8 cellular contexts compared by ENCODE assay signal in the genomic region with DNA sequence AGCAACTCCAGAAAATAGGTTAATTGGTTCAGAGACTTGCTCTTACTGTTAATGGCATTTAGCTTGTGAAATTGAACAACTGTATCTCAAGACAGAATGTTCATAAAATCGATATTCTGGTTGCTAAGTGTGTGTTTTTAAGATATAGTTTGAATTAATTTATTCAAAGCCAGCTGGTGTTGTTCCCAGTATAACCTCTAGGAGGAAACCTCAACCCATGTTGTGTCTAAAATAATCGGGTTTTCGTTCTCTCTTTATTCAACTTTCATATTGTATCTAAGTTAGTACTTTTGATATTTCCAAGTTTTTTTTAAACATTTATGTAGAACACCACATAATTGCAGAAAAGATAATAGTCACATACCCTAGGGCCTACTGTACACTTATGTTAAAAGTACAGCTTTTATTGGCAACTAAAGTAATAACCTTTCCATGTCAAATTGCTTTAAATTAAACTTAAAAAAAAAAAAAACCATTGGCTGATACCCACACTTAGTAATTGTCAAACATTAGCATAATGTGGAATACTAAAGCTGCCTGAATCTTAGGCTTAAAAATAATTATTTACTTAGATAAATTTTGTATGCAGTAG.
A peak's percentile ranks its signal among the peaks of the same experiment; 100 is the strongest.
DNase-seq lines count a peak whose midpoint lies in the region; ATAC-seq, FAIRE-seq and TF ChIP-seq lines count a peak whose summit lies in the region.

No MANE protein-coding gene starts in this region.

- H2BK5ac ChIP-seq in neuronal stem cell (ENCODE audit: low read length): no peak overlapping the region

- H3K4me3 ChIP-seq in choroid plexus epithelial cell (ENCODE audit: low read depth, low read length): no peak overlapping the region
- H3K4me3 ChIP-seq in pancreas: no peak overlapping the region
- H3K4me3 ChIP-seq in neuronal stem cell (ENCODE audit: low read length in 2 of 2): no peak overlapping the region

- H3K27me3 ChIP-seq in pancreas (no peaks in the 10 kb centered on the region), neuronal stem cell (ENCODE audit: control insufficient read depth in 3 of 3, insufficient read depth in 3 of 3, low read depth in 1 of 3, low read length in 3 of 3) (no peaks in the 10 kb centered on the region)

- H4K8ac ChIP-seq in neuronal stem cell (ENCODE audit: low read depth, low read length): no peak overlapping the region

- H3K27ac ChIP-seq in pancreas (no peak overlapping the region), neuronal stem cell (replicated peaks; ENCODE audit: low read length) (no peak overlapping the region)

- no peak overlapping the region for H3K18ac ChIP-seq in neuronal stem cell (ENCODE audit: low read length)

- TF ChIP-seq CTCF in choroid plexus epithelial cell (conservative IDR thresholded peaks at IDR 0.05; ENCODE audit: low read depth, low read length) (peak; percentile 64), pancreas (IDR thresholded peaks at IDR 0.05) (peak; percentile 36 to 81 (median 68))

- no peak overlapping the region for H3K4ac ChIP-seq in neuronal stem cell (ENCODE audit: low read length)

- peak; percentile 70 for FAIRE-seq in pancreas (lab: Jason Lieb, UNC)

- H3K9ac ChIP-seq in neuronal stem cell (ENCODE audit: low read depth, low read length, poor library complexity): no peak overlapping the region

- no peak overlapping the region for H2BK120ac ChIP-seq in neuronal stem cell (ENCODE audit: low read depth, low read length)

- ATAC-seq in pancreas: peak in 3 of 4 donors; percentile 75 to 83 (median 80)

- no peak overlapping the region for H2BK15ac ChIP-seq in neuronal stem cell (ENCODE audit: low read length)

- WGBS in pancreas, 2 donors: 5 to 6% methylated on average over 3 of the region's 3 CpGs
- WGBS in neuronal stem cell (ENCODE audit: extremely low coverage in 2 of 2, insufficient read length in 2 of 2, insufficient replicate concordance in 1 of 2), 2 donors: no CpG with 5 or more reads among the region's 3 CpGs

- H4K91ac ChIP-seq in neuronal stem cell (ENCODE audit: low read depth, low read length, poor library complexity): no peak overlapping the region

- H2AK5ac ChIP-seq in neuronal stem cell (ENCODE audit: low read depth, low read length): no peak overlapping the region

- H2BK12ac ChIP-seq in neuronal stem cell (ENCODE audit: low read length): no peak overlapping the region

- H3K4me1 ChIP-seq in pancreas: no peaks in the 10 kb centered on the region
- H3K4me1 ChIP-seq in neuronal stem cell (ENCODE audit: control insufficient read depth in 2 of 2, insufficient read depth in 1 of 2, low read depth in 1 of 2, low read length in 2 of 2): no peaks in the 10 kb centered on the region

- DNase-seq in NCI-H2081 (lab: John Stamatoyannopoulos, UW): peak; percentile 12 to 25
- no peak for DNase-seq in NCI-H2081 treated with DMSO at 0.1 percent for 48 hours (lab: John Stamatoyannopoulos, UW)
- peak; percentile 3 for DNase-seq in KG1 (lab: John Stamatoyannopoulos, UW)
- peak; percentile 59 for DNase-seq in choroid plexus epithelial cell (ENCODE audit: low read depth)
- no peak for DNase-seq in pancreas
- DNase-seq in neuronal stem cell (ENCODE audit: low spot score): no peak
- DNase-seq in activated CD4-positive, alpha-beta T cell treated with anti-CD3 and anti-CD28 coated beads for 4 hours: no peak
- DNase-seq in activated gamma-delta T cell (lab: John Stamatoyannopoulos, UW): no peak

- no peak overlapping the region for H3K4me2 ChIP-seq in neuronal stem cell (ENCODE audit: insufficient read depth, low read length, poor library complexity, severe bottlenecking)

- no peak overlapping the region for H3K14ac ChIP-seq in neuronal stem cell (ENCODE audit: low read length)

- no peak overlapping the region for H3K23ac ChIP-seq in neuronal stem cell (ENCODE audit: low read depth, low read length, poor library complexity)

- no peak overlapping the region for H2AFZ ChIP-seq in neuronal stem cell (ENCODE audit: low read length)

- H3K36me3 ChIP-seq in pancreas: no peaks in the 10 kb centered on the region
- H3K36me3 ChIP-seq in neuronal stem cell (replicated peaks in 1 of 2; ENCODE audit: control insufficient read depth in 2 of 2, insufficient read depth in 2 of 2, low read length in 2 of 2): no peaks in the 10 kb centered on the region

- no peaks in the 10 kb centered on the region for H3K79me1 ChIP-seq in neuronal stem cell (ENCODE audit: low read depth, low read length)

- H3K9me3 ChIP-seq in pancreas: no peaks in the 10 kb centered on the region
- H3K9me3 ChIP-seq in neuronal stem cell (replicated peaks in 1 of 2; ENCODE audit: control insufficient read depth in 2 of 2, insufficient read depth in 1 of 2, low read depth in 1 of 2, low read length in 2 of 2): no peaks in the 10 kb centered on the region

- intact Hi-C loops in pancreas (cut with DNase I): loop anchor here in 1 of 3 donors (10.0 kb wide), 1 partner anchor 274 kb away; no protein-coding TSS in a partner anchor

Comparison
In these comparisons a context has a peak if more than half of its experiments do, and no peak if none do; other contexts are left out.
1. DNase-seq: peak in NCI-H2081 (2 of 2), KG1 (single experiment) and choroid plexus epithelial cell (single experiment); none in NCI-H2081 treated with DMSO at 0.1 percent for 48 hours (single experiment), pancreas (0 of 6), neuronal stem cell (single experiment), activated CD4-positive, alpha-beta T cell treated with anti-CD3 and anti-CD28 coated beads for 4 hours (0 of 2) and activated gamma-delta T cell (single experiment).